1 cellular context compared by ENCODE assay signal in the genomic region with DNA sequence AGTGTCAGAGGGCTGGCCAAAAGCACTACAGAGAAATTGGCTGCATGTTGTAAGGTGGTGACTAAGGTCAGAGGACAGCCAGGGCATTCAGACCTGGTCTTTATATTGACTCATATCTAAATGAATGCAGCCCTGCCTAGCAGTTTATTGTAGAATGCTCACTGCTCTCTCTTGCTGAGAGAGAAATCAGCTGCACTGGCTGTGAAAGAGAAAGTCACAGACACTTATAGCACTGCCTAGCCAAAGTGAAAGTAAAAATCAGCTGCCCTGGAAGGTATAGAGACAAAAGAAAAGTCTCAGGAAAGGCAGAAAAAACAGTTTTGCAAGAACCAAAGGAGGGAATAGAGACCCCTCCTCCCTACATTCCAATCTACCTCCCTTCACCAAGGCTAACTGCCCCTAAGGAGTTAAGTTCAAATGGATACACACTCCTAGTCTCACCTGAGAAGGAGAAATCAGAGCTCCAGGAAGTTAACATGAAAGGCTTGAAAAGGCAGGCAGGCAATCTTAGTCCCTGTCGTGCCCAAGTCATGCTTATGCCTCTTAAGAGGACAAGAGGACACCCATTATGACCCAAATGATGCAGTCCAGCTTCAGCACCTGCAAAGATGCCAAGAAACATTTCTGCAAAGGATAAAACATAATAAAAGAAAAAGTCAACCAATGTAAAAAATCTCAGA.
TF ChIP-seq lines count a peak whose summit lies in the region.

No MANE protein-coding gene starts in this region.

TF ChIP-seq in H1, 55 proteins besides CTCF, POLR2A, EP300 and RAD21 (continued from another document):
- TF ChIP-seq, protein P1, sequence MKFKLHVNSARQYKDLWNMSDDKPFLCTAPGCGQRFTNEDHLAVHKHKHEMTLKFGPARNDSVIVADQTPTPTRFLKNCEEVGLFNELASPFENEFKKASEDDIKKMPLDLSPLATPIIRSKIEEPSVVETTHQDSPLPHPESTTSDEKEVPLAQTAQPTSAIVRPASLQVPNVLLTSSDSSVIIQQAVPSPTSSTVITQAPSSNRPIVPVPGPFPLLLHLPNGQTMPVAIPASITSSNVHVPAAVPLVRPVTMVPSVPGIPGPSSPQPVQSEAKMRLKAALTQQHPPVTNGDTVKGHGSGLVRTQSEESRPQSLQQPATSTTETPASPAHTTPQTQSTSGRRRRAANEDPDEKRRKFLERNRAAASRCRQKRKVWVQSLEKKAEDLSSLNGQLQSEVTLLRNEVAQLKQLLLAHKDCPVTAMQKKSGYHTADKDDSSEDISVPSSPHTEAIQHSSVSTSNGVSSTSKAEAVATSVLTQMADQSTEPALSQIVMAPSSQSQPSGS (IDR thresholded peaks at IDR 0.05; ENCODE audit: low read length): no peak
- TF ChIP-seq FOSL1 (IDR thresholded peaks at IDR 0.05; ENCODE audit: insufficient read depth, low read depth, low read length) (no peak), SIN3A (conservative IDR thresholded peaks at IDR 0.05 in 1 of 2, IDR thresholded peaks at IDR 0.05 in 1 of 2; ENCODE audit: low read depth in 1 of 2, low read length in 2 of 2) (no peak)
TF ChIP-seq in H1: peak in this region for 0.
